Comparison of ENCODE assay signal across 19 cellular contexts in the genomic region with DNA sequence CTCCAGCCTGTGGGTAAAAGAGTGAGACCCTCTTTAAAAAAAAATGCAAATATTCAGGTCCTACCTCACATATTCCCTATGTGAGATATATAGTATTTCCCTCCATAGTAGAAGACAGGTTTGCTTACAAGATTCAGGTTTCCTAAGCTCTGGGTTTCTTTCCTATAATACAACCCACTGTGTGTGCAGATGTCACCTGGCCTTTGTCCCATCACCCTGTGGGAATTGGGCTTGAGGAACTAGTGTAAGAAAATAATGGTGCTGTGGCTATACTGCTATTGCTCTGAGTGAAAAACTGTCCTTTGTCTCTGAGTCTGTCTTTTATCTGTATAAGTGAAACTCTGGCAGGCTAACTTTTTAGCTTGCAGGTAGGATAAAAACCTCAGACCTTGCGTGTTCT. TPM values are rescaled to one million over a fixed set of nuclear protein-coding genes. Genes with fewer than 3 reads are reported as not detected.
DNase-seq lines count a peak whose midpoint lies in the region; ATAC-seq lines count a peak whose summit lies in the region.
"Had no signal": no experiment of that assay in that cellular context is flagged by ENCODE, and none has a peak within 500 bp of the region (broad histone marks: within the 10 kb centered on the region; RNA-seq: fewer than 3 reads in every experiment).

No MANE protein-coding gene starts in this region.

- DNase-seq in G401 (ENCODE audit: low spot score) (peak; percentile 80), cerebellar cortex (ENCODE audit: low spot score) (peak; percentile 78), pons (ENCODE audit: low spot score) (peak; percentile 7), NCI-H69 (lab: John Stamatoyannopoulos, UW) (no peak), AG20443 (ENCODE audit: low spot score) (no peak)
- DNase-seq: 8988T; ACHN; AML-193; Caco-2; Calu3; CD4-positive, alpha-beta T cell; CD8-positive, alpha-beta T cell; DMS79 treated with DMSO at 0.1 percent for 48 hours; EL; GF-D8 had no signal

- ATAC-seq in GM19023 (IDR thresholded peaks at IDR 0.05; ENCODE audit: unreplicated experiment): no peak
- ATAC-seq: CD8-positive, alpha-beta T cell had no signal

- in situ Hi-C loops in G401 (cut with HindIII; ENCODE audit: low sequenced_read_pairs): no loop called here

RNA-seq across cellular contexts. Expression of gene C1orf146, which starts 13.0 kb away (rescaled TPM):
- not detected in 2 replicates for total RNA-seq in G401 (2014; rRNA removed; shearing (Covaris generic))
- total RNA-seq: A673; B cell; Caco-2; Calu3; CD4-positive, alpha-beta T cell; CD8-positive, alpha-beta T cell; Daoy had no signal

Comparison
In these comparisons a context has a peak if more than half of its experiments do, and no peak if none do; other contexts are left out.
1. DNase-seq: peak in G401 (single experiment), cerebellar cortex (single experiment) and pons (single experiment); none in NCI-H69 (single experiment) and AG20443 (single experiment).